In the genomic region with DNA sequence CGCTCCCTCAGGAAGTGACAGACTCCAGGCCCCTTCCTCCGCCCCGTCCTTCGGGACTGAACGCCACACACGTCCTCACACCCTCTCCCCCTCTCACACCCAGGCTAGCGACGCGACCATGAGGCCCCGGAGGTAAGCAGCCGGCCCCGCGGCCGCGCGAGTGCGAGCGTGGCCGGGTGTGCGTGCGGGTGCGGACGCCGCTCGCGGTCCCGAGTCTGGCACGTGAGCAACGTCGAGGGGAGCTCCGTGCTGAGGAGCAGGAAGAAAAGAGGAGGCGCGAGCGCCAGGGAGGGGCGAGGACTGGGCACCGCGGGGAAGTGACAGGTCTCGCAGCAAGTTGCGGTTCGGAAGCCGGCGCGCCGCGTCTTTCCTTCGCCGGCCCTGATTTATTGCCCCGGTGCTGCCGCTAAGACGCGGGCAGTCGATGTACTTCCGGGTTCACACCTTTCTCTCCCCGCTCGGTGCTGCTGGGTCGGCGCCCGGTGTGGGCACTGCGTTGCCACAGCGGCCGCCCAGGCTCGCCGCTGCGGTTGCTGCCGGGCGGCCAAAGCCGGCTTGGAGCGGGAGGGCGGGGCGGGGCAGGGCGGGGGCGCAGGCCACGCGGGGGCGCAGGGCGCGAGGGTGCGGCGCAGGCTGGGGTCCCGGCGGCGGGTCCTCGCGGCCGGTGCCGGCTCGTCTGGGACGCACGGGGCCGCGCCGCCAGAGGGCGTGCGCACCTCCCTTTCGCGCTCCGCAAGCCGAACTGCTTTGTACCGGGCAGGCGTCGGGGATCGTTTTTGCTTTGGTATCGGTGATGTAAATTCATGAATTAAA, we compare ENCODE assay signal across 8 cellular contexts. TPM values are rescaled to one million over a fixed set of nuclear protein-coding genes. Genes with fewer than 3 reads are reported as not detected.
DNase-seq lines count a peak whose midpoint lies in the region; TF ChIP-seq lines count a peak whose summit lies in the region.

No MANE protein-coding gene starts in this region.

- H3K23ac ChIP-seq in mesenchymal stem cell (ENCODE audit: low read length in 2 of 2), result peak overlapping the region in 1 of 2 experiments; percentile 98

- H4K8ac ChIP-seq in mesenchymal stem cell (ENCODE audit: low read length), result peak overlapping the region; percentile 59

- peak overlapping the region; percentile 97 for H3K4me2 ChIP-seq in mesenchymal stem cell (ENCODE audit: low read length, poor library complexity, severe bottlenecking)

- 0% methylated on average over 103 of the region's 103 CpGs for WGBS in ectodermal cell, 2 experiments
- WGBS in mesenchymal stem cell, result under 1% methylated on average over 90 of the region's 103 CpGs

- H3K18ac ChIP-seq in mesenchymal stem cell (ENCODE audit: low read depth in 1 of 2, low read length in 2 of 2), result peak overlapping the region; percentile 94

- H3K27me3 ChIP-seq in HAP-1 (ENCODE audit: low read depth) (no peaks in the 10 kb centered on the region), ectodermal cell (ENCODE audit: control insufficient read depth, insufficient read depth, low read length, poor library complexity, severe bottlenecking) (no peaks in the 10 kb centered on the region), mesenchymal stem cell (ENCODE audit: control insufficient read depth in 1 of 2, insufficient read depth in 1 of 2, low read length in 2 of 2) (peaks cover 8 to 58% of the 10 kb centered on the region in 2 experiments)

- H3K79me1 ChIP-seq in mesenchymal stem cell (replicated peaks; ENCODE audit: low read length, poor library complexity, severe bottlenecking), result no peaks in the 10 kb centered on the region

- no peaks in the 10 kb centered on the region for H3K36me3 ChIP-seq in HAP-1 (replicated peaks)
- H3K36me3 ChIP-seq in ectodermal cell (ENCODE audit: control insufficient read depth, insufficient read depth, low read length), result no peaks in the 10 kb centered on the region
- peaks cover 0 to 6% of the 10 kb centered on the region in 2 experiments for H3K36me3 ChIP-seq in mesenchymal stem cell (ENCODE audit: control insufficient read depth in 1 of 2, insufficient read depth in 2 of 2, low read depth in 1 of 2, low read length in 2 of 2)

- H3K27ac Mint-ChIP-seq in stimulated activated naive CD8-positive, alpha-beta T cell treated with anti-CD3 and anti-CD28 coated beads, Interleukin-15, Interleukin-2, amounts not matched to agents 100 ng/mL and 50 ng/mL, for 24 hours, result no peak overlapping the region

- H2BK5ac ChIP-seq in mesenchymal stem cell (ENCODE audit: low read depth, low read length, poor library complexity, severe bottlenecking), result no peak overlapping the region

- peak overlapping the region; percentile 83 for H2BK15ac ChIP-seq in mesenchymal stem cell (ENCODE audit: low read depth, poor library complexity, severe bottlenecking)

- TF ChIP-seq CTCF in VCaP (conservative IDR thresholded peaks at IDR 0.05), result peak; percentile 94

- H3K14ac ChIP-seq in mesenchymal stem cell (ENCODE audit: low read length in 2 of 2), result peak overlapping the region in 1 of 2 experiments; percentile 37

- H3K4me3 ChIP-seq in HAP-1 (peak overlapping the region; percentile 48), ectodermal cell (ENCODE audit: insufficient read depth, low read depth, low read length) (peak overlapping the region; percentile 78), mesenchymal stem cell (ENCODE audit: insufficient read depth in 1 of 2, low read depth in 1 of 2, low read length in 2 of 2) (peak overlapping the region; percentile 67 to 76)

- H4K91ac ChIP-seq in mesenchymal stem cell (ENCODE audit: low read length), result peak overlapping the region; percentile 64

- no peak overlapping the region for H2AK5ac ChIP-seq in mesenchymal stem cell (ENCODE audit: low read length, severe bottlenecking)

- H3K9me3 ChIP-seq in HAP-1, result no peaks in the 10 kb centered on the region
- H3K9me3 ChIP-seq in ectodermal cell (ENCODE audit: control insufficient read depth, low read length), result no peaks in the 10 kb centered on the region
- no peaks in the 10 kb centered on the region for H3K9me3 ChIP-seq in mesenchymal stem cell (ENCODE audit: control insufficient read depth, low read length)

- DNase-seq in ELR (ENCODE audit: low read depth) (peak; percentile 58), HAP-1 (ENCODE audit: low spot score in 2 of 2) (peak; percentile 72 to 84), mesenchymal stem cell (peak; percentile 79), NCI-H2107 treated with DMSO at 0.1 percent for 48 hours (lab: John Stamatoyannopoulos, UW; ENCODE audit: unreplicated experiment) (no peak), GOT3 (lab: John Stamatoyannopoulos, UW) (no peak)

- peak overlapping the region; percentile 65 for H3K4me3 Mint-ChIP-seq in stimulated activated naive CD8-positive, alpha-beta T cell treated with anti-CD3 and anti-CD28 coated beads, Interleukin-15, Interleukin-2, amounts not matched to agents 100 ng/mL and 50 ng/mL, for 24 hours

- H3K27ac ChIP-seq in VCaP (peak overlapping the region; percentile 73), ectodermal cell (ENCODE audit: insufficient read depth, low read depth, low read length, poor library complexity, severe bottlenecking) (peak overlapping the region; percentile 89), mesenchymal stem cell (ENCODE audit: low read length, poor library complexity, severe bottlenecking) (no peak overlapping the region)

- peaks cover 7% of the 10 kb centered on the region for H3K4me1 Mint-ChIP-seq in stimulated activated naive CD8-positive, alpha-beta T cell treated with anti-CD3 and anti-CD28 coated beads, Interleukin-15, Interleukin-2, amounts not matched to agents 100 ng/mL and 50 ng/mL, for 24 hours (ENCODE audit: low read depth)

- peak overlapping the region; percentile 85 for H2BK120ac ChIP-seq in mesenchymal stem cell (ENCODE audit: low read depth, low read length)

- peaks cover 4% of the 10 kb centered on the region for H3K9me3 Mint-ChIP-seq in stimulated activated naive CD8-positive, alpha-beta T cell treated with anti-CD3 and anti-CD28 coated beads, Interleukin-15, Interleukin-2, amounts not matched to agents 100 ng/mL and 50 ng/mL, for 24 hours

- in situ Hi-C loops in HAP-1 (cut with MboI; ENCODE audit: low sequenced_read_pairs), result no loop called here

- H3K4me1 ChIP-seq in HAP-1 (peaks cover 6% of the 10 kb centered on the region), ectodermal cell (ENCODE audit: control insufficient read depth, insufficient read depth, low read length) (peaks cover 5% of the 10 kb centered on the region), mesenchymal stem cell (ENCODE audit: control insufficient read depth, insufficient read depth, low read depth, low read length) (peaks cover 12% of the 10 kb centered on the region)

- H2AFZ ChIP-seq in mesenchymal stem cell (ENCODE audit: low read depth, low read length), result peak overlapping the region; percentile 98

- H2BK12ac ChIP-seq in mesenchymal stem cell (ENCODE audit: low read length in 2 of 2), result peak overlapping the region in 1 of 2 experiments; percentile 97

- H3K27me3 Mint-ChIP-seq in stimulated activated naive CD8-positive, alpha-beta T cell treated with anti-CD3 and anti-CD28 coated beads, Interleukin-15, Interleukin-2, amounts not matched to agents 100 ng/mL and 50 ng/mL, for 24 hours, result peaks cover 52% of the 10 kb centered on the region

- peak overlapping the region; percentile 91 to 92 for H3K4ac ChIP-seq in mesenchymal stem cell (ENCODE audit: low read depth in 1 of 2, low read length in 2 of 2)

- H3K36me3 Mint-ChIP-seq in stimulated activated naive CD8-positive, alpha-beta T cell treated with anti-CD3 and anti-CD28 coated beads, Interleukin-15, Interleukin-2, amounts not matched to agents 100 ng/mL and 50 ng/mL, for 24 hours (ENCODE audit: low read depth), result no peaks in the 10 kb centered on the region

- H3K9ac ChIP-seq in mesenchymal stem cell (ENCODE audit: low read length), result peak overlapping the region; percentile 55

RNA-seq across cellular contexts. Expression of a gene that starts 15.8 kb away (rescaled TPM):
- polyA plus RNA-seq in ectodermal cell (2013, experiment 1 of 4), result 130 TPM
- 145 TPM for polyA plus RNA-seq in ectodermal cell (2013, experiment 2 of 4)
- 91.9 TPM for polyA plus RNA-seq in ectodermal cell (2013, experiment 3 of 4)
- 104 TPM for polyA plus RNA-seq in ectodermal cell (2013, experiment 4 of 4)
- polyA plus RNA-seq in mesenchymal stem cell (2013, experiment 1 of 2), result 7.0 TPM
- polyA plus RNA-seq in mesenchymal stem cell (2013, experiment 2 of 2), result 7.0 TPM

Comparison
In these comparisons a context has a peak if more than half of its experiments do, and no peak if none do; other contexts are left out.
1. DNase-seq: peak in ELR (single experiment), HAP-1 (2 of 2) and mesenchymal stem cell (single experiment); none in NCI-H2107 treated with DMSO at 0.1 percent for 48 hours (single experiment) and GOT3 (single experiment).
2. Peak in every context shown above with its lines, with median percentiles within 50 percentile points of each other: H3K4me3 ChIP-seq.